In the genomic region with DNA sequence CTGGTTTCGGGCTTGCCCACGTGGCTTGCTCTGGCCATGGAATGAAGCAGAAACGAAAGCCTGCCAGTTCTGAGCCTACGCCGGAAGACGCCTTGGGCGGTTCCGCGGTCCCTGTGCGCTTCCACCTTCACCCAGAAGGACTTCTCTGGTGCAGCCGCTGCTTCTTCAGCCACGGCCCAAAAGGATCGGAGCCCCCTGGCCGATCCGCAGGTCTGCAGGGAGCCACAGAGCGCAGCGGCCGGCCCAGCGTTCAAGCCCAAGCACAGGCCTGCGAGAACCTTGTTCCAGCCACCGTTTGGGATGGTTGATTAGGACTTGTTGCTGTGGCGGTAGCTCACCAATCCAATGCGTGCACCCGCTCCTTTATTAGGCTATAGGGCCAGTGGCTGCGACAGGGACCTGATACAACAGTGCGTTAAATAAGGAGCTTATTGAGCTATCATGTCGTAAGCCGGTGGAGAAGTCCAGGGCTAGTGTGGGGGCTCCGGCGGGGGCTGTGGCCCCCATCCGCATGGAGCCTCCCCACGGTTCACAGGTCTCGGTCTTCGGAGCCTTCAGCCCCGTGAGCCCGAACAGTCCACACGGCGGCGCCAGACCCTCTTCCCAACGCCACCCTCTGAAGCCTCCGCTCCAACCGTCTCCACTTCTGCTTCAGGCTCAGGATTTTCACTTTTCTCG, we compare ENCODE assay signal across 8 cellular contexts. TPM values are rescaled to one million over a fixed set of nuclear protein-coding genes. Genes with fewer than 3 reads are reported as not detected.
DNase-seq lines count a peak whose midpoint lies in the region; ATAC-seq, FAIRE-seq and TF ChIP-seq lines count a peak whose summit lies in the region.

No MANE protein-coding gene starts in this region.

- H3K27me3 ChIP-seq in BJ (ENCODE audit: control insufficient read depth, insufficient read depth, low read length), result peaks cover 16% of the 10 kb centered on the region
- peaks cover 23% of the 10 kb centered on the region for H3K27me3 ChIP-seq in HL-60 (ENCODE audit: insufficient read depth, poor library complexity, severe bottlenecking)

- POLR2A ChIA-PET in BJ (lab: Charles Lee), result no interaction called here

- no peak for FAIRE-seq in frontal cortex (lab: Jason Lieb, UNC)

- CTCF ChIA-PET in BJ (lab: Yijun Ruan, JAX), result interaction anchor here (1.0 to 1.9 kb wide), 4 partner anchors 7 to 26 kb away, joined by 3 to 5 read pairs (median 4); a partner anchor contains a TSS

- H3K4me3 ChIP-seq in BJ (ENCODE audit: low read depth, low read length), result no peak overlapping the region
- no peak overlapping the region for H3K4me3 ChIP-seq in HL-60 (replicated peaks; ENCODE audit: insufficient read depth, low read length)
- peak overlapping the region; percentile 30 for H3K4me3 ChIP-seq in fibroblast of villous mesenchyme (ENCODE audit: low read depth, low read length)

- no peak overlapping the region for H3K27ac ChIP-seq in HL-60 (replicated peaks)

- H3K36me3 ChIP-seq in BJ (ENCODE audit: control insufficient read depth, insufficient read depth, low read length), result no peaks in the 10 kb centered on the region

- TF ChIP-seq CTCF in BJ (IDR thresholded peaks at IDR 0.05; ENCODE audit: insufficient read depth, low read depth, low read length), result peak; percentile 51
- peak; percentile 23 for TF ChIP-seq CTCF in HL-60 (IDR thresholded peaks at IDR 0.05; ENCODE audit: insufficient read depth, low read length)
- peak; percentile 56 for TF ChIP-seq CTCF in fibroblast of villous mesenchyme (IDR thresholded peaks at IDR 0.05; ENCODE audit: insufficient read depth, low read depth, low read length)

- no peak for ATAC-seq in GM19023 (IDR thresholded peaks at IDR 0.05; ENCODE audit: unreplicated experiment)

- DNase-seq in BJ (ENCODE audit: low read depth) (no peak), HL-60 (ENCODE audit: low read depth in 1 of 2, low spot score in 1 of 2) (peak in 1 of 2 experiments; percentile 21), activated T-cell treated with anti-CD3 and anti-CD28 coated beads for 4 hours (peak; percentile 39), fibroblast of villous mesenchyme (ENCODE audit: low read depth) (peak; percentile 23), pons (ENCODE audit: low spot score) (peak; percentile 38), NCI-H1436 treated with DMSO at 0.1 percent for 48 hours (lab: John Stamatoyannopoulos, UW) (no peak), frontal cortex (ENCODE audit: low spot score in 2 of 2) (no peak)

RNA-seq across cellular contexts. Expression of a gene that starts 10.2 kb away (rescaled TPM):
- 3.1 and 5.3 TPM in 2 replicates for polyA plus RNA-seq in BJ (2011; rRNA removed)
- 4.5 and 6.4 TPM in 2 replicates for polyA minus RNA-seq in BJ (2011; rRNA and poly(A)+ RNA removed)
- total RNA-seq in fibroblast of villous mesenchyme (under 0.01 and 1.3 TPM in 2 replicates), frontal cortex (13.9 TPM)

RNA-seq across cellular contexts. Expression of a gene that starts 24.8 kb away (rescaled TPM):
- not detected in 2 replicates for polyA plus RNA-seq in BJ (2011; rRNA removed)
- not detected in 2 replicates for polyA minus RNA-seq in BJ (2011; rRNA and poly(A)+ RNA removed)
- total RNA-seq in fibroblast of villous mesenchyme (not detected in 2 replicates), frontal cortex (not detected)

RNA-seq across cellular contexts. Expression of a gene that starts 36.3 kb away (rescaled TPM):
- not detected in 2 replicates for polyA plus RNA-seq in BJ (2011; rRNA removed)
- not detected in 2 replicates for polyA minus RNA-seq in BJ (2011; rRNA and poly(A)+ RNA removed)
- total RNA-seq in fibroblast of villous mesenchyme (not detected in 2 replicates), frontal cortex (not detected)

Comparison
In these comparisons a context has a peak if more than half of its experiments do, and no peak if none do; other contexts are left out.
1. DNase-seq: peak in activated T-cell treated with anti-CD3 and anti-CD28 coated beads for 4 hours (single experiment), fibroblast of villous mesenchyme (single experiment) and pons (single experiment); none in BJ (single experiment), NCI-H1436 treated with DMSO at 0.1 percent for 48 hours (single experiment) and frontal cortex (0 of 2).
2. Peak in every context shown above with its lines, with median percentiles within 50 percentile points of each other: CTCF ChIP-seq.